In the genomic region with DNA sequence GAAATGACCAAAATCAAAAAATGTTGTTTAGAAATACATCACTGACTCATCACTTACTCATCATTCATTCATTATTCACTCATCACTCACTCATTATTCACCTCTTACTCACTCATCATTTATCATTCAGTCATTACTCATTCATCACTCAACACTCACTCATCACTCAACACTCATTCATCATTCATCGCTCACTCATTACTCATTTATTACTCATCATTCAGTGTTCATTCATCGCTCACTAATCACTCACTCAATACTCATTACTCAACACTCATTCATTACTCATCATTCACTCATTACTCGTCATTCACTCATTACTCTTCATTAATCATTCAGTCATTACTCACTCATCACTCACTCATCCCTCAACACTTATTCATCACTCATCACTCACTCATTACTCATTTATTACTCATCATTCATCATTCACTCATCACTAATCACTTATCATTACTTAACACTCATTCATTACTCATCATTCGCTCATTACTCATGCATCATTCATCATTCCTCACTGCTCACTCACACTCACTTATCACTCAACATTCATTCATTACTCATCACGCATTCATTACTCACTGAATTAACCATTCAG, we compare ENCODE assay signal across 24 cellular contexts.
DNase-seq lines count a peak whose midpoint lies in the region; ATAC-seq, FAIRE-seq and TF ChIP-seq lines count a peak whose summit lies in the region.
"Had no signal": no experiment of that assay in that cellular context is flagged by ENCODE, and none has a peak within 500 bp of the region (broad histone marks: within the 10 kb centered on the region; RNA-seq: fewer than 3 reads in every experiment).

No MANE protein-coding gene starts in this region.

- no peak overlapping the region for H3K27ac ChIP-seq in mammary epithelial cell (ENCODE audit: insufficient read depth, low read depth, low read length)
- no peak overlapping the region for H3K27ac ChIP-seq in GM12878 (ENCODE audit: control insufficient read depth, insufficient read depth)
- H3K27ac ChIP-seq: thoracic aorta, WERI-Rb-1 had no signal

- CTCF ChIA-PET in MCF 10A (lab: Yijun Ruan, JAX) = no interaction called here
- CTCF ChIA-PET in mammary epithelial cell (lab: Charles Lee; ENCODE audit: low non-redundant PET) = no interaction called here
- CTCF ChIA-PET in GM12878 (lab: Yijun Ruan, JAX) = no interaction called here

- H3K36me3 ChIP-seq in mammary epithelial cell (ENCODE audit: insufficient read depth, low read length) = no peaks in the 10 kb centered on the region
- no peaks in the 10 kb centered on the region for H3K36me3 ChIP-seq in GM12878 (ENCODE audit: control insufficient read depth in 2 of 2, insufficient read depth in 2 of 2, low read length in 1 of 2)
- H3K36me3 ChIP-seq: thoracic aorta, WERI-Rb-1 had no signal

- no peaks in the 10 kb centered on the region for H3K36me3 Mint-ChIP-seq in MCF 10A (ENCODE audit: insufficient read depth, unreplicated experiment)
- H3K36me3 Mint-ChIP-seq: activated naive CD8-positive, alpha-beta T cell had no signal

- SMC1A ChIA-PET in GM12878 (lab: Charles Lee; ENCODE audit: uncharacterized antibody, unreplicated experiment) = no interaction called here

- H2AFZ ChIP-seq in mammary epithelial cell (ENCODE audit: low read depth, low read length) (no peak overlapping the region), GM12878 (ENCODE audit: control insufficient read depth, low read depth, low read length) (no peak overlapping the region)

- TF ChIP-seq RAD21 in GM12878 (IDR thresholded peaks at IDR 0.05; ENCODE audit: insufficient read depth, low read depth, low read length) = no peak

- no peaks in the 10 kb centered on the region for H3K27me3 ChIP-seq in mammary epithelial cell (ENCODE audit: insufficient read depth, low read length)
- no peaks in the 10 kb centered on the region for H3K27me3 ChIP-seq in GM12878 (replicated peaks in 1 of 2; ENCODE audit: control insufficient read depth in 2 of 2, insufficient read depth in 2 of 2, low read length in 1 of 2)

- ATAC-seq in HG03354 (IDR thresholded peaks at IDR 0.05; ENCODE audit: poor library complexity, severe bottlenecking, unreplicated experiment) (peak; percentile 47), GM12878 (peak; percentile 70), GM21367 (IDR thresholded peaks at IDR 0.05; ENCODE audit: unreplicated experiment) (no peak)
- ATAC-seq in stimulated activated naive CD8-positive, alpha-beta T cell treated with anti-CD3 and anti-CD28 coated beads, Interleukin-15, Interleukin-2, amounts not matched to agents 100 U/mL and 50 U/mL, for 24 hours = peak; percentile 35

- POLR2A ChIA-PET in MCF 10A (lab: Yijun Ruan, JAX) = no interaction called here
- POLR2A ChIA-PET in GM12878 (lab: Charles Lee) = no interaction called here

- RAD21 ChIA-PET in GM12878 (lab: Charles Lee; ENCODE audit: unreplicated experiment) = no interaction called here

- no peaks in the 10 kb centered on the region for H3K9me3 Mint-ChIP-seq in MCF 10A (ENCODE audit: unreplicated experiment)
- H3K9me3 Mint-ChIP-seq: activated CD4-positive, alpha-beta memory T cell treated with anti-CD3 and anti-CD28 coated beads, Interleukin-2, amount 10 ng/mL, durations not matched to agents 7 days and 5 days; activated T-cell treated with anti-CD3 and anti-CD28 coated beads, Interleukin-2, amount 50 U/mL, for 24 hours; T-helper 2 cell treated with Interferon-gamma antibody and Interleukin-4, amounts not matched to agents 5 μg/mL and 100 μg/mL, for 36 hours had no signal

- DNase-seq in MCF 10A (ENCODE audit: unreplicated experiment) (peak; percentile 53), mammary epithelial cell (no peak), GM12878 (ENCODE audit: low read depth, low spot score) (no peak), NCI-H345 treated with DMSO at 0.1 percent for 48 hours (lab: John Stamatoyannopoulos, UW; ENCODE audit: unreplicated experiment) (no peak)
- DNase-seq in stimulated activated naive CD8-positive, alpha-beta T cell treated with anti-CD3 and anti-CD28 coated beads, Interleukin-15, Interleukin-2, amounts not matched to agents 100 U/mL and 50 U/mL, for 24 hours = no peak
- no peak for DNase-seq in stimulated activated CD4-positive, alpha-beta T cell treated with anti-CD3 and anti-CD28 coated beads, Interleukin-1b, Interleukin-23, amount 100 ng/mL, for 48 hours
- DNase-seq: activated CD4-positive, alpha-beta memory T cell treated with anti-CD3 and anti-CD28 coated beads, Interleukin-2, amount 10 ng/mL, durations not matched to agents 7 days and 5 days; activated T-cell treated with anti-CD3 and anti-CD28 coated beads, Interleukin-2, amount 50 U/mL, for 24 hours; GDM1; HFFc6; hippocampal formation; NCI-H1417 treated with DMSO at 0.1 percent for 48 hours; NCI-H2107; NCI-H510A treated with DMSO at 0.1 percent for 48 hours; NK-92 treated with Interleukin-12 subunit alpha and Interleukin-12 subunit beta, amount 100 ng/mL, for 24 hours; posterior cingulate gyrus; SK-N-SH; WERI-Rb-1 had no signal

- no peak overlapping the region for H3K9ac ChIP-seq in mammary epithelial cell (ENCODE audit: insufficient read depth, low read length)
- no peak overlapping the region for H3K9ac ChIP-seq in GM12878 (ENCODE audit: control insufficient read depth, insufficient read depth, low read length)
- H3K9ac ChIP-seq: SK-N-SH had no signal

- TF ChIP-seq CTCF in MCF 10A (IDR thresholded peaks at IDR 0.05; ENCODE audit: unreplicated experiment) = no peak
- TF ChIP-seq CTCF in mammary epithelial cell (conservative IDR thresholded peaks at IDR 0.05 in 1 of 2, IDR thresholded peaks at IDR 0.05 in 1 of 2; ENCODE audit: extremely low read depth in 1 of 2, insufficient read depth in 1 of 2, low read depth in 1 of 2, low read length in 2 of 2) = no peak
- no peak for TF ChIP-seq CTCF in GM12878 (IDR thresholded peaks at IDR 0.05 in 2 of 3, conservative IDR thresholded peaks at IDR 0.05 in 1 of 3; ENCODE audit: control insufficient read depth in 2 of 3, extremely low read depth in 1 of 3, insufficient read depth in 1 of 3, low read depth in 3 of 3, low read length in 3 of 3)

- H3K79me2 ChIP-seq in mammary epithelial cell (ENCODE audit: insufficient read depth, low read length) (no peaks in the 10 kb centered on the region), GM12878 (ENCODE audit: control insufficient read depth, insufficient read depth, low read length) (no peaks in the 10 kb centered on the region)

- H3K9me3 ChIP-seq in mammary epithelial cell (replicated peaks; ENCODE audit: insufficient read depth, low read length) (peaks cover 28% of the 10 kb centered on the region), GM12878 (replicated peaks; ENCODE audit: control insufficient read depth, insufficient read depth, low read length) (no peaks in the 10 kb centered on the region)
- H3K9me3 ChIP-seq: thoracic aorta had no signal

- no peaks in the 10 kb centered on the region for H4K20me1 ChIP-seq in mammary epithelial cell (ENCODE audit: insufficient read depth, low read length)
- no peaks in the 10 kb centered on the region for H4K20me1 ChIP-seq in GM12878 (ENCODE audit: control insufficient read depth, insufficient read depth)

- BruUV-seq in MCF 10A (replicated peaks; lab: Mats Ljungman, UMichigan) (no TSS peak), mammary epithelial cell (replicated peaks; lab: Mats Ljungman, UMichigan) (no TSS peak), GM12878 (replicated peaks; lab: Mats Ljungman, UMichigan) (no TSS peak)

- H3K4me1 ChIP-seq in mammary epithelial cell (ENCODE audit: insufficient read depth, low read length) (no peaks in the 10 kb centered on the region), GM12878 (ENCODE audit: control insufficient read depth, insufficient read depth, low read length) (no peaks in the 10 kb centered on the region)

- dilution Hi-C loops in mammary epithelial cell (cut with HindIII; ENCODE audit: low sequenced_read_pairs) = no loop called here

- no peak for FAIRE-seq in GM12878 (lab: Jason Lieb, UNC)
- FAIRE-seq: frontal cortex had no signal

- no peak overlapping the region for H3K4me3 Mint-ChIP-seq in MCF 10A (ENCODE audit: unreplicated experiment)
- H3K4me3 Mint-ChIP-seq: activated CD4-positive, alpha-beta memory T cell treated with anti-CD3 and anti-CD28 coated beads, Interleukin-2, amount 10 ng/mL, durations not matched to agents 7 days and 5 days; activated naive CD8-positive, alpha-beta T cell; activated T-cell treated with anti-CD3 and anti-CD28 coated beads, Interleukin-2, amount 50 U/mL, for 24 hours; HFFc6; T-helper 2 cell treated with Interferon-gamma antibody and Interleukin-4, amounts not matched to agents 5 μg/mL and 100 μg/mL, for 36 hours had no signal

- no peak overlapping the region for H3K4me3 ChIP-seq in mammary epithelial cell (replicated peaks in 1 of 3; ENCODE audit: insufficient read depth in 1 of 3, low read depth in 2 of 3, low read length in 3 of 3)
- H3K4me3 ChIP-seq in GM12878 = no peak overlapping the region
- H3K4me3 ChIP-seq: thoracic aorta had no signal

- in situ Hi-C loops in mammary epithelial cell (cut with MboI; ENCODE audit: low sequenced_read_pairs in 2 of 2) (no loop called here), GM12878 (cut with MboI) (no loop called here)

- no peak overlapping the region for H3K4me2 ChIP-seq in mammary epithelial cell (ENCODE audit: insufficient read depth, low read depth, low read length)
- H3K4me2 ChIP-seq in GM12878 (ENCODE audit: control insufficient read depth, insufficient read depth) = no peak overlapping the region
- H3K4me2 ChIP-seq: SK-N-SH had no signal

- no peak for TF ChIP-seq EP300 in GM12878 (IDR thresholded peaks at IDR 0.05; ENCODE audit: borderline replicate concordance in 1 of 2, control insufficient read depth in 1 of 2, low read depth in 2 of 2, low read length in 2 of 2)

- H3K4me1 Mint-ChIP-seq in MCF 10A (ENCODE audit: insufficient read depth, unreplicated experiment) = no peaks in the 10 kb centered on the region
- H3K4me1 Mint-ChIP-seq: activated CD4-positive, alpha-beta memory T cell treated with anti-CD3 and anti-CD28 coated beads, Interleukin-2, amount 10 ng/mL, durations not matched to agents 7 days and 5 days had no signal

- 72% methylated on average over 5 of the region's 5 CpGs for WGBS in mammary epithelial cell (ENCODE audit: low coverage, missing lambda C conversion rate)
- WGBS in GM12878 (ENCODE audit: insufficient coverage, insufficient replicate concordance, low lambda C conversion rate, missing lambda C conversion rate) = 13% methylated on average over 5 of the region's 5 CpGs

- no peaks in the 10 kb centered on the region for H3K27me3 Mint-ChIP-seq in MCF 10A (ENCODE audit: insufficient read depth, unreplicated experiment)
- H3K27me3 Mint-ChIP-seq: activated CD4-positive, alpha-beta memory T cell treated with anti-CD3 and anti-CD28 coated beads, Interleukin-2, amount 10 ng/mL, durations not matched to agents 7 days and 5 days; activated naive CD8-positive, alpha-beta T cell; activated T-cell treated with anti-CD3 and anti-CD28 coated beads, Interleukin-2, amount 50 U/mL, for 24 hours had no signal

- no peak for TF ChIP-seq POLR2A in GM12878 (IDR thresholded peaks at IDR 0.05; ENCODE audit: low read depth, low read length)

- no peak overlapping the region for H3K27ac Mint-ChIP-seq in MCF 10A (ENCODE audit: low read depth, unreplicated experiment)
- H3K27ac Mint-ChIP-seq: activated CD4-positive, alpha-beta memory T cell treated with anti-CD3 and anti-CD28 coated beads, Interleukin-2, amount 10 ng/mL, durations not matched to agents 7 days and 5 days; activated naive CD8-positive, alpha-beta T cell; activated T-cell treated with anti-CD3 and anti-CD28 coated beads, Interleukin-2, amount 50 U/mL, for 24 hours; HFFc6; T-helper 2 cell treated with Interferon-gamma antibody and Interleukin-4, amounts not matched to agents 5 μg/mL and 100 μg/mL, for 36 hours had no signal

- intact Hi-C loops in MCF 10A (cut with micrococcal nuclease) = no loop called here
- intact Hi-C loops in mammary epithelial cell (cut with micrococcal nuclease) = no loop called here
- intact Hi-C loops in GM12878 (cut with micrococcal nuclease; ENCODE audit: unreplicated experiment) = no loop called here
